In genomic region chr3:127413871-127414270, GRCh38 we compare ENCODE assay signal across 26 cellular contexts.
DNase-seq lines count a peak whose midpoint lies in the region; ATAC-seq, FAIRE-seq and TF ChIP-seq lines count a peak whose summit lies in the region.
"Had no signal": no experiment of that assay in that cellular context is flagged by ENCODE, and none has a peak within 500 bp of the region (broad histone marks: within the 10 kb centered on the region; RNA-seq: fewer than 3 reads in every experiment).

No MANE protein-coding gene starts in this region.

- no peaks in the 10 kb centered on the region for H3K36me3 ChIP-seq in kidney (ENCODE audit: control insufficient read depth in 1 of 2, insufficient read depth in 2 of 2, low read length in 2 of 2)
- no peaks in the 10 kb centered on the region for H3K36me3 ChIP-seq in naive thymus-derived CD4-positive, alpha-beta T cell (ENCODE audit: control insufficient read depth in 2 of 3, insufficient read depth in 3 of 3, low read length in 3 of 3)
- H3K36me3 ChIP-seq: BLaER1, HAP-1 had no signal

- H3K4me1 ChIP-seq in kidney (ENCODE audit: control insufficient read depth in 1 of 2, insufficient read depth in 1 of 2, low read depth in 1 of 2, low read length in 2 of 2), result no peaks in the 10 kb centered on the region
- no peaks in the 10 kb centered on the region for H3K4me1 ChIP-seq in naive thymus-derived CD4-positive, alpha-beta T cell (ENCODE audit: control insufficient read depth in 2 of 2, insufficient read depth in 2 of 2, low read length in 2 of 2)

- TF ChIP-seq CTCF in kidney (IDR thresholded peaks at IDR 0.05; ENCODE audit: borderline replicate concordance, extremely low read depth, insufficient read depth) (no peak), progenitor cell of endocrine pancreas (IDR thresholded peaks at IDR 0.05; ENCODE audit: unreplicated experiment) (no peak)

- intact Hi-C loops in kidney (cut with DNase I), result no loop called here
- intact Hi-C loops in naive thymus-derived CD4-positive, alpha-beta T cell (cut with micrococcal nuclease), result no loop called here

- peaks cover 0 to 4% of the 10 kb centered on the region in 2 donors for H3K27me3 ChIP-seq in naive thymus-derived CD4-positive, alpha-beta T cell (ENCODE audit: control insufficient read depth in 2 of 2, insufficient read depth in 2 of 2, low read length in 2 of 2)

- no peaks in the 10 kb centered on the region for H3K4me1 Mint-ChIP-seq in activated CD8-positive, alpha-beta memory T cell treated with anti-CD3 and anti-CD28 coated beads, Interleukin-2, amount 10 ng/mL, durations not matched to agents 7 days and 5 days
- peaks cover 3% of the 10 kb centered on the region for H3K4me1 Mint-ChIP-seq in progenitor cell of endocrine pancreas (ENCODE audit: low read depth)
- peaks cover 0 to 2% (median 0%) of the 10 kb centered on the region in 7 donors for H3K4me1 Mint-ChIP-seq in naive thymus-derived CD4-positive, alpha-beta T cell
- H3K4me1 Mint-ChIP-seq: CD4-positive, CD25-positive, alpha-beta regulatory T cell had no signal

- H3K9me3 ChIP-seq in kidney (ENCODE audit: control insufficient read depth in 1 of 2, low read length in 2 of 2), result no peaks in the 10 kb centered on the region
- H3K9me3 ChIP-seq in naive thymus-derived CD4-positive, alpha-beta T cell (ENCODE audit: control insufficient read depth in 2 of 3, low read length in 3 of 3), result no peaks in the 10 kb centered on the region
- H3K9me3 ChIP-seq: BLaER1, HAP-1 had no signal

- no peak overlapping the region for H3K4me3 Mint-ChIP-seq in activated CD8-positive, alpha-beta memory T cell treated with anti-CD3 and anti-CD28 coated beads, Interleukin-2, amount 10 ng/mL, durations not matched to agents 7 days and 5 days
- no peak overlapping the region for H3K4me3 Mint-ChIP-seq in progenitor cell of endocrine pancreas (ENCODE audit: low read depth)
- no peak overlapping the region for H3K4me3 Mint-ChIP-seq in naive thymus-derived CD4-positive, alpha-beta T cell
- H3K4me3 Mint-ChIP-seq: CD4-positive, CD25-positive, alpha-beta regulatory T cell; GM23338 had no signal

- H3K9ac ChIP-seq in kidney (ENCODE audit: low read length in 2 of 2), result no peak overlapping the region
- H3K9ac ChIP-seq: BLaER1 had no signal

- FAIRE-seq in kidney (lab: Jason Lieb, UNC), result no peak
- FAIRE-seq: GM18507 had no signal

- no peak overlapping the region for H3K27ac ChIP-seq in kidney (ENCODE audit: low read depth in 2 of 2, low read length in 2 of 2)
- no peak overlapping the region for H3K27ac ChIP-seq in naive thymus-derived CD4-positive, alpha-beta T cell (ENCODE audit: low read depth, low read length)
- H3K27ac ChIP-seq: BLaER1 had no signal

- no peak overlapping the region for H3K27ac Mint-ChIP-seq in activated CD8-positive, alpha-beta memory T cell treated with anti-CD3 and anti-CD28 coated beads, Interleukin-2, amount 10 ng/mL, durations not matched to agents 7 days and 5 days
- H3K27ac Mint-ChIP-seq in progenitor cell of endocrine pancreas, result no peak overlapping the region
- H3K27ac Mint-ChIP-seq in naive thymus-derived CD4-positive, alpha-beta T cell, result no peak overlapping the region
- H3K27ac Mint-ChIP-seq: CD4-positive, CD25-positive, alpha-beta regulatory T cell; GM23338 had no signal

- peak; percentile 22 for DNase-seq in activated CD8-positive, alpha-beta memory T cell treated with anti-CD3 and anti-CD28 coated beads, Interleukin-2, amount 10 ng/mL, durations not matched to agents 7 days and 5 days
- no peak for DNase-seq in activated CD8-positive, alpha-beta memory T cell treated with anti-CD3 and anti-CD28 coated beads, Interleukin-2, amount 50 U/mL, for 4 hours
- peak; percentile 35 for DNase-seq in kidney
- DNase-seq in progenitor cell of endocrine pancreas (ENCODE audit: low spot score, unreplicated experiment), result peak; percentile 1
- no peak for DNase-seq in activated CD4-positive, alpha-beta T cell treated with anti-CD3 and anti-CD28 coated beads, Interleukin-2, amount 50 U/mL, for 48 hours
- no peak for DNase-seq in naive thymus-derived CD4-positive, alpha-beta T cell
- DNase-seq in NCI-H345 treated with DMSO at 0.1 percent for 48 hours (lab: John Stamatoyannopoulos, UW; ENCODE audit: unreplicated experiment), result no peak
- DNase-seq: 8988T; CD4-positive, CD25-positive, alpha-beta regulatory T cell; DMS153; DND-41; KBM-7; MV-4-11; NCI-H1105; NCI-H1436 treated with DMSO at 0.1 percent for 48 hours; NCI-H1930; NCI-H446 treated with DMSO at 0.1 percent for 48 hours; NCI-H526; NCI-H82; NK-92 treated with Interleukin-12 subunit alpha and Interleukin-12 subunit beta, amount 100 ng/mL, for 24 hours; PC-3 had no signal

- no peaks in the 10 kb centered on the region for H3K9me3 Mint-ChIP-seq in activated CD8-positive, alpha-beta memory T cell treated with anti-CD3 and anti-CD28 coated beads, Interleukin-2, amount 10 ng/mL, durations not matched to agents 7 days and 5 days (ENCODE audit: low read depth)
- no peaks in the 10 kb centered on the region for H3K9me3 Mint-ChIP-seq in progenitor cell of endocrine pancreas (ENCODE audit: low read depth)
- H3K9me3 Mint-ChIP-seq in naive thymus-derived CD4-positive, alpha-beta T cell, result peaks cover 0 to 5% (median 0%) of the 10 kb centered on the region in 11 donors
- H3K9me3 Mint-ChIP-seq: GM23338 had no signal

- no peak overlapping the region for H3K4me3 ChIP-seq in kidney (ENCODE audit: low read length in 2 of 2)
- H3K4me3 ChIP-seq in naive thymus-derived CD4-positive, alpha-beta T cell (ENCODE audit: low read length), result no peak overlapping the region
- H3K4me3 ChIP-seq: BLaER1, GM23338, HAP-1 had no signal

- no peak for ATAC-seq in activated CD8-positive, alpha-beta memory T cell treated with anti-CD3 and anti-CD28 coated beads, Interleukin-2, amount 10 ng/mL, durations not matched to agents 7 days and 5 days
- no peak for ATAC-seq in GM19023 (IDR thresholded peaks at IDR 0.05; ENCODE audit: unreplicated experiment)
- ATAC-seq in naive thymus-derived CD4-positive, alpha-beta T cell, result no peak
- ATAC-seq: GM23338, PC-3 had no signal

- H3K36me3 Mint-ChIP-seq in activated CD8-positive, alpha-beta memory T cell treated with anti-CD3 and anti-CD28 coated beads, Interleukin-2, amount 10 ng/mL, durations not matched to agents 7 days and 5 days, result no peaks in the 10 kb centered on the region
- H3K36me3 Mint-ChIP-seq in progenitor cell of endocrine pancreas (ENCODE audit: insufficient read depth), result no peaks in the 10 kb centered on the region
- H3K36me3 Mint-ChIP-seq in naive thymus-derived CD4-positive, alpha-beta T cell, result no peaks in the 10 kb centered on the region
- H3K36me3 Mint-ChIP-seq: CD4-positive, CD25-positive, alpha-beta regulatory T cell had no signal

- H3K27me3 Mint-ChIP-seq in activated CD8-positive, alpha-beta memory T cell treated with anti-CD3 and anti-CD28 coated beads, Interleukin-2, amount 10 ng/mL, durations not matched to agents 7 days and 5 days, result peaks cover 48% of the 10 kb centered on the region
- H3K27me3 Mint-ChIP-seq in progenitor cell of endocrine pancreas, result peaks cover 39% of the 10 kb centered on the region
- H3K27me3 Mint-ChIP-seq in naive thymus-derived CD4-positive, alpha-beta T cell, result peaks cover 24 to 73% (median 56%) of the 10 kb centered on the region in 5 donors

- POLR2A ChIA-PET in naive thymus-derived CD4-positive, alpha-beta T cell (lab: Charles Lee), result no interaction called here

- CTCF ChIA-PET in activated CD8-positive, alpha-beta memory T cell treated with anti-CD3 and anti-CD28 coated beads, Interleukin-2, amount 10 ng/mL, durations not matched to agents 7 days and 5 days (lab: Charles Lee), result no interaction called here
- CTCF ChIA-PET in naive thymus-derived CD4-positive, alpha-beta T cell (lab: Charles Lee), result no interaction called here

Comparison
In these comparisons a context has a peak if more than half of its experiments do, and no peak if none do; other contexts are left out.
1. DNase-seq: peak in activated CD8-positive, alpha-beta memory T cell treated with anti-CD3 and anti-CD28 coated beads, Interleukin-2, amount 10 ng/mL, durations not matched to agents 7 days and 5 days (single experiment), kidney (single experiment) and progenitor cell of endocrine pancreas (single experiment); none in activated CD8-positive, alpha-beta memory T cell treated with anti-CD3 and anti-CD28 coated beads, Interleukin-2, amount 50 U/mL, for 4 hours (single experiment), activated CD4-positive, alpha-beta T cell treated with anti-CD3 and anti-CD28 coated beads, Interleukin-2, amount 50 U/mL, for 48 hours (0 of 2), naive thymus-derived CD4-positive, alpha-beta T cell (0 of 9) and NCI-H345 treated with DMSO at 0.1 percent for 48 hours (single experiment).